In the genomic region with DNA sequence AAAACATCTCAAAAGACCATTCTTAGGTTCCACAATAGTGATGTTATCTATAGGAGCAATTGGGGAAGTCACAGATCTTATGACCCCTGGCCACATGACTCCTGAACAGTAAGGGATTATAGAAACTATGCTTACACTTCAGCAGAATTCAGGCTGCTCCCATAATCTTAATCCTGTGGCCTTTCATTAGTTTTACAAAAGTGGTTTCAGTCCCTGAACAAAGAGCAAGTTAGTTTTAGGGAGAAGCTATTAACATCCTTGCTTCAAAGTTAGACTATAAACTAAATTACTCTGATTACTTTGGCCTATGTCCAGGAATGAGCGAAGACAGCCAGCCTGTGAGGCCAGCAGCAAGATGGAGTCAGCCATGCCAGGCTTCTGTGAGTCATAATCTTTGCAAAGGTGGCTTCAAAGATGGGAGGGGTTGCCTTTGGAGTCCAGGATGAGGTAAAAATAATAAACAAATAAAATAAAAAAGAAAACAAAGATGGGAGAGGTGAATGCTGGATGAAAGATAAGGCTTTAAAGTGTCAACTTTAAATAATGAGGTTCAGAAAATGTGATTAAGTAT, we compare ENCODE assay signal across 18 cellular contexts.
"Had no signal": no experiment of that assay in that cellular context is flagged by ENCODE, and none has a peak within 500 bp of the region (broad histone marks: within the 10 kb centered on the region; RNA-seq: fewer than 3 reads in every experiment).

No MANE protein-coding gene starts in this region.

- H3K4me1 Mint-ChIP-seq: natural killer cell had no signal

- H3K27ac Mint-ChIP-seq: activated naive CD4-positive, alpha-beta T cell treated with anti-CD3 and anti-CD28 coated beads, Interleukin-2, amount 50 U/mL, for 72 hours; natural killer cell; WTC11 had no signal

- DNase-seq: activated CD4-positive, alpha-beta T cell treated with anti-CD3 and anti-CD28 coated beads for 48 hours; activated CD8-positive, alpha-beta memory T cell treated with anti-CD3 and anti-CD28 coated beads for 24 hours; amniotic stem cell; brain microvascular endothelial cell; cerebellar nuclear complex; glutamatergic neuron; left cardiac atrium; natural killer cell; occipital lobe; right lobe of liver; stimulated activated CD4-positive, alpha-beta T cell treated with anti-CD3 and anti-CD28 coated beads, Interleukin-2, amount 100 ng/mL, for 48 hours; stimulated activated CD8-positive, alpha-beta memory T cell treated with anti-CD3 and anti-CD28 coated beads, Interleukin-4, amount 100 ng/mL, for 48 hours; stimulated activated naive CD8-positive, alpha-beta T cell treated with anti-CD3 and anti-CD28 coated beads, Interleukin-15, Interleukin-2, amounts not matched to agents 100 U/mL and 50 U/mL, for 24 hours; T-helper 1 cell; upper lobe of left lung had no signal

- H3K27me3 ChIP-seq: brain microvascular endothelial cell, right lobe of liver, upper lobe of left lung had no signal

- H3K27ac ChIP-seq: brain microvascular endothelial cell, prostate gland, right lobe of liver, upper lobe of left lung had no signal

- H3K36me3 ChIP-seq: brain microvascular endothelial cell, prostate gland, right lobe of liver, upper lobe of left lung had no signal

- H3K9me3 ChIP-seq: prostate gland, right lobe of liver had no signal

- H3K4me3 ChIP-seq: prostate gland, right lobe of liver, upper lobe of left lung had no signal

- ATAC-seq: activated naive CD4-positive, alpha-beta T cell treated with anti-CD3 and anti-CD28 coated beads, Interleukin-2, amount 50 U/mL, for 72 hours; left cardiac atrium; natural killer cell; right lobe of liver; stimulated activated naive CD8-positive, alpha-beta T cell treated with anti-CD3 and anti-CD28 coated beads, Interleukin-15, Interleukin-2, amounts not matched to agents 100 U/mL and 50 U/mL, for 24 hours; WTC11 had no signal

- H3K4me1 ChIP-seq: prostate gland, right lobe of liver, upper lobe of left lung had no signal

- H3K36me3 Mint-ChIP-seq: natural killer cell had no signal

- H3K4me3 Mint-ChIP-seq: natural killer cell, WTC11 had no signal
